27 cellular contexts compared by ENCODE assay signal in the genomic region with DNA sequence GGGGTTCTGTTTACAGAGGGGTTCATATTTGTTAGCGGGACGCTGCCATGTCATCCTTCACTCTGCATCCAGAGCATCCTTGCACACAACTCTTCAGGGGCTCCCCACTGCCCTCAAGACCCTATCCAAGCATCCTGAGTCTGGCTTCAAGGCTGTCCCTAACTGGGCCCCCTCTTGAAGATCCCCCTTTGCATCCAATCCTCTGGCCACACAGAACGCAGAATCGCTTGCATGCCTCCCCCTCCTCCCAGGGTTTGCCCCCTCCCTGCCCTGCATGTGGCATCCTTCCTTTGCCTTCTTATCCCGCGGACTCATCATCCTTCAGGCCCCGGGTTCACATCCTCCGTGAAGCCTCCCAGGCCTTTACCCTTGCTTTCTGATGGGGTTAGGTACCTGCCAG. TPM values are rescaled to one million over a fixed set of nuclear protein-coding genes. Genes with fewer than 3 reads are reported as not detected.
DNase-seq lines count a peak whose midpoint lies in the region; ATAC-seq and TF ChIP-seq lines count a peak whose summit lies in the region.
"Had no signal": no experiment of that assay in that cellular context is flagged by ENCODE, and none has a peak within 500 bp of the region (broad histone marks: within the 10 kb centered on the region; RNA-seq: fewer than 3 reads in every experiment).

No MANE protein-coding gene starts in this region.

- no peaks in the 10 kb centered on the region for H3K36me3 ChIP-seq in left ventricle myocardium inferior
- H3K36me3 ChIP-seq: cardiac muscle cell, MG63, SJCRH30, tibial artery had no signal

- peaks cover 4% of the 10 kb centered on the region for H3K9me3 Mint-ChIP-seq in T-helper 1 cell treated with Interleukin-12 subunit alpha and Interleukin-12 subunit beta and Interleukin-4 antibody, amounts not matched to agents 30 μg/mL and 1 μg/mL, for 36 hours
- H3K9me3 Mint-ChIP-seq in stimulated activated effector memory CD8-positive, alpha-beta T cell treated with anti-CD3 and anti-CD28 coated beads, Interleukin-12 subunit alpha, Interleukin-12 subunit beta, amount 100 ng/mL, for 72 hours, result no peaks in the 10 kb centered on the region

- H3K9me3 ChIP-seq in left ventricle myocardium inferior (replicated peaks), result no peaks in the 10 kb centered on the region
- H3K9me3 ChIP-seq: MG63, SJCRH30, tibial artery had no signal

- no peak for ATAC-seq in stimulated activated effector memory CD8-positive, alpha-beta T cell treated with anti-CD3 and anti-CD28 coated beads, Interleukin-12 subunit alpha, Interleukin-12 subunit beta, amount 100 ng/mL, for 72 hours
- no peak for ATAC-seq in GM21423 (IDR thresholded peaks at IDR 0.05; ENCODE audit: unreplicated experiment)
- ATAC-seq: HCT116, K562 had no signal

- no peak overlapping the region for H3K4me3 Mint-ChIP-seq in T-helper 1 cell treated with Interleukin-12 subunit alpha and Interleukin-12 subunit beta and Interleukin-4 antibody, amounts not matched to agents 30 μg/mL and 1 μg/mL, for 36 hours
- H3K4me3 Mint-ChIP-seq in stimulated activated effector memory CD8-positive, alpha-beta T cell treated with anti-CD3 and anti-CD28 coated beads, Interleukin-12 subunit alpha, Interleukin-12 subunit beta, amount 100 ng/mL, for 72 hours, result peak overlapping the region; percentile 77

- H3K27me3 ChIP-seq in left ventricle myocardium inferior (ENCODE audit: low read depth), result peaks cover 6% of the 10 kb centered on the region
- H3K27me3 ChIP-seq: cardiac muscle cell, dorsolateral prefrontal cortex, MG63 had no signal

- H3K36me3 Mint-ChIP-seq in T-helper 1 cell treated with Interleukin-12 subunit alpha and Interleukin-12 subunit beta and Interleukin-4 antibody, amounts not matched to agents 30 μg/mL and 1 μg/mL, for 36 hours (ENCODE audit: low read depth), result peaks cover 2% of the 10 kb centered on the region
- H3K36me3 Mint-ChIP-seq in stimulated activated effector memory CD8-positive, alpha-beta T cell treated with anti-CD3 and anti-CD28 coated beads, Interleukin-12 subunit alpha, Interleukin-12 subunit beta, amount 100 ng/mL, for 72 hours, result peaks cover 9% of the 10 kb centered on the region

- H3K4me1 Mint-ChIP-seq in T-helper 1 cell treated with Interleukin-12 subunit alpha and Interleukin-12 subunit beta and Interleukin-4 antibody, amounts not matched to agents 30 μg/mL and 1 μg/mL, for 36 hours (ENCODE audit: low read depth), result peaks cover 44% of the 10 kb centered on the region
- H3K4me1 Mint-ChIP-seq in stimulated activated effector memory CD8-positive, alpha-beta T cell treated with anti-CD3 and anti-CD28 coated beads, Interleukin-12 subunit alpha, Interleukin-12 subunit beta, amount 100 ng/mL, for 72 hours, result peaks cover 66% of the 10 kb centered on the region

- DNase-seq in T-helper 1 cell (no peak), cardiac septum (ENCODE audit: low spot score) (peak; percentile 41), left ventricle myocardium inferior (no peak), epidermal melanocyte (ENCODE audit: insufficient read length, low spot score) (peak; percentile 1), head of caudate nucleus (no peak)
- DNase-seq in stimulated activated effector memory CD8-positive, alpha-beta T cell treated with anti-CD3 and anti-CD28 coated beads, Interleukin-12 subunit alpha, Interleukin-12 subunit beta, amount 100 ng/mL, for 72 hours (ENCODE audit: low spot score in 2 of 2), result no peak
- DNase-seq: activated effector memory CD4-positive, alpha-beta T cell treated with anti-CD3 and anti-CD28 coated beads, Interleukin-2, amount 50 U/mL, for 16 hours; COR-L47; DND-41; hippocampal formation; MG63; NCI-H1417 treated with DMSO at 0.1 percent for 48 hours; NCI-H510A treated with DMSO at 0.1 percent for 48 hours; SJCRH30; stimulated activated CD4-positive, alpha-beta T cell treated with anti-CD3 and anti-CD28 coated beads, Interleukin-4, amount 100 ng/mL, for 1 hour; stimulated activated naive CD4-positive, alpha-beta T cell treated with Interleukin-2 at 50 U/mL for 16 hours had no signal

- intact Hi-C loops in cardiac septum (cut with DNase I) (loop anchor here (5.0 to 10.0 kb wide), 2 partner anchors 92 to 395 kb away; partner anchors contain the start of gene IFT27), left ventricle myocardium inferior (cut with micrococcal nuclease) (no loop called here), head of caudate nucleus (cut with DNase I) (no loop called here)

- H3K4me1 ChIP-seq in left ventricle myocardium inferior, result peaks cover 13% of the 10 kb centered on the region
- H3K4me1 ChIP-seq: SJCRH30 had no signal

- TF ChIP-seq CTCF in left ventricle myocardium inferior (IDR thresholded peaks at IDR 0.05; ENCODE audit: borderline replicate concordance), result no peak

- peak overlapping the region; percentile 2 for H3K27ac Mint-ChIP-seq in T-helper 1 cell treated with Interleukin-12 subunit alpha and Interleukin-12 subunit beta and Interleukin-4 antibody, amounts not matched to agents 30 μg/mL and 1 μg/mL, for 36 hours
- peak overlapping the region; percentile 33 for H3K27ac Mint-ChIP-seq in stimulated activated effector memory CD8-positive, alpha-beta T cell treated with anti-CD3 and anti-CD28 coated beads, Interleukin-12 subunit alpha, Interleukin-12 subunit beta, amount 100 ng/mL, for 72 hours

- peaks cover 3% of the 10 kb centered on the region for H3K27me3 Mint-ChIP-seq in T-helper 1 cell treated with Interleukin-12 subunit alpha and Interleukin-12 subunit beta and Interleukin-4 antibody, amounts not matched to agents 30 μg/mL and 1 μg/mL, for 36 hours (ENCODE audit: low read depth)

- H3K4me3 ChIP-seq in left ventricle myocardium inferior, result no peak overlapping the region
- H3K4me3 ChIP-seq: cardiac muscle cell, dorsolateral prefrontal cortex, K562, lung, MG63, SJCRH30, smooth muscle cell, tibial artery had no signal

- no peak overlapping the region for H3K27ac ChIP-seq in left ventricle myocardium inferior (replicated peaks)
- H3K27ac ChIP-seq: 22Rv1, cardiac muscle cell, dorsolateral prefrontal cortex, epithelial cell of prostate, SJCRH30, tibial artery had no signal

RNA-seq across cellular contexts. Expression of gene C1QTNF6, which starts 18.6 kb away (rescaled TPM):
- total RNA-seq in cardiac septum (2.8 TPM), left ventricle myocardium inferior (1.3 TPM)

RNA-seq across cellular contexts. Expression of gene IL2RB, which starts 19.7 kb away (rescaled TPM):
- 0.51 TPM for total RNA-seq in cardiac septum
- total RNA-seq in left ventricle myocardium inferior, result 0.99 TPM

RNA-seq across cellular contexts. Expression of gene SSTR3, which starts 42.9 kb away (rescaled TPM):
- not detected for total RNA-seq in cardiac septum
- total RNA-seq in left ventricle myocardium inferior, result not detected
- total RNA-seq: K562, SJCRH30, smooth muscle cell had no signal

RNA-seq across cellular contexts. Expression of gene TMPRSS6, which starts 59.9 kb away (rescaled TPM):
- total RNA-seq in cardiac septum (not detected), left ventricle myocardium inferior (not detected)
- total RNA-seq: cardiac muscle cell, dorsolateral prefrontal cortex, K562, SJCRH30, smooth muscle cell had no signal

Comparison
In these comparisons a context has a peak if more than half of its experiments do, and no peak if none do; other contexts are left out.
1. DNase-seq: peak in cardiac septum (single experiment) and epidermal melanocyte (single experiment); none in T-helper 1 cell (0 of 5), left ventricle myocardium inferior (single experiment), stimulated activated effector memory CD8-positive, alpha-beta T cell treated with anti-CD3 and anti-CD28 coated beads, Interleukin-12 subunit alpha, Interleukin-12 subunit beta, amount 100 ng/mL, for 72 hours (0 of 2) and head of caudate nucleus (0 of 42).